11 cellular contexts compared by ENCODE assay signal in the genomic region with DNA sequence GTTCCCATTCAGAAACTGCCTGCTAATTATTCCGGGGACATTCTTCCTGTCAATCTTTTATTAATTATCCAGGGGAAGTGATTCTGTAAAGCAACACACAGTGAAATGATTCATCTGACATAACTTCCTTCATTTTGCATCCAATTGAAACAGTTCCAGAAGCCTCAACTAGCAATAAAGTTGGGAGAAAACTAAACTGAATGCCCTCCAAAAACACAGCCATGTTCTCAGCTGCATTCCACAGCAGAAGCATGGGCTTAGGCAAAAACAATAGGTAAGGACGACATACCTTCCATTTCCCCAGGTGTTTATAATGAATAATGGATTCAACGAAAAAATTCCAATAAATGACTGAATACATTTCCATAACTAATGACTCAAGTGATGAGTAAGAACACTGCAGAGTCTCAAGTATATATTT. TPM values are rescaled to one million over a fixed set of nuclear protein-coding genes. Genes with fewer than 3 reads are reported as not detected.
A peak's percentile ranks its signal among the peaks of the same experiment; 100 is the strongest.
DNase-seq lines count a peak whose midpoint lies in the region; ATAC-seq and TF ChIP-seq lines count a peak whose summit lies in the region.
"Had no signal": no experiment of that assay in that cellular context is flagged by ENCODE, and none has a peak within 500 bp of the region (broad histone marks: within the 10 kb centered on the region; RNA-seq: fewer than 3 reads in every experiment).

No MANE protein-coding gene starts in this region.

- H3K27me3 ChIP-seq in BJ (ENCODE audit: control insufficient read depth, insufficient read depth, low read length) (no peaks in the 10 kb centered on the region), Loucy (ENCODE audit: insufficient read depth, low read length, poor library complexity, severe bottlenecking) (no peaks in the 10 kb centered on the region), mammary epithelial cell (ENCODE audit: insufficient read depth, low read length) (no peaks in the 10 kb centered on the region), muscle layer of colon (ENCODE audit: control insufficient read depth in 1 of 2, insufficient read depth in 2 of 2, low read length in 2 of 2) (no peaks in the 10 kb centered on the region)

- no peaks in the 10 kb centered on the region for H3K36me3 Mint-ChIP-seq in T-cell
- H3K36me3 Mint-ChIP-seq: natural killer cell treated with Interleukin-12 subunit alpha and Interleukin-12 subunit beta and Interleukin-15 and Interleukin-18, amount 100 ng/mL, for 72 hours; stimulated activated memory B cell treated with anti-CD40 and anti-IgM and Interleukin-4, amounts not matched to agents 10 μg/mL and 1 μg/mL and 100 μg/mL, for 72 hours had no signal

- no peak overlapping the region for H3K4me3 Mint-ChIP-seq in T-cell
- H3K4me3 Mint-ChIP-seq: natural killer cell treated with Interleukin-12 subunit alpha and Interleukin-12 subunit beta and Interleukin-15 and Interleukin-18, amount 100 ng/mL, for 72 hours; stimulated activated memory B cell treated with anti-CD40 and anti-IgM and Interleukin-4, amounts not matched to agents 10 μg/mL and 1 μg/mL and 100 μg/mL, for 72 hours had no signal

- H3K9ac ChIP-seq in Loucy (ENCODE audit: low read depth, low read length, poor library complexity, severe bottlenecking): no peak overlapping the region
- peak overlapping the region; percentile 6 for H3K9ac ChIP-seq in mammary epithelial cell (ENCODE audit: insufficient read depth, low read length)
- no peak overlapping the region for H3K9ac ChIP-seq in muscle layer of colon (ENCODE audit: low read length)

- peak; percentile 63 for DNase-seq in BJ (ENCODE audit: low read depth)
- DNase-seq in mammary epithelial cell: peak; percentile 72
- no peak for DNase-seq in T-cell
- DNase-seq in NCI-H1105 (lab: John Stamatoyannopoulos, UW): no peak
- DNase-seq: Caco-2 had no signal

- POLR2A ChIA-PET in BJ (lab: Charles Lee) (interaction anchor here (0.6 kb wide), 1 partner anchor 20 kb away, joined by 3 read pairs; no protein-coding TSS in a partner anchor), T-cell (lab: Charles Lee) (interaction anchor here in 1 of 2 donors (0.7 kb wide), 1 partner anchor 9 kb away, joined by 3 read pairs; no protein-coding TSS in a partner anchor)

- H3K9me3 ChIP-seq in Loucy (ENCODE audit: insufficient read depth, low read depth, low read length) (no peaks in the 10 kb centered on the region), mammary epithelial cell (replicated peaks; ENCODE audit: insufficient read depth, low read length) (no peaks in the 10 kb centered on the region), muscle layer of colon (ENCODE audit: low read length) (no peaks in the 10 kb centered on the region)
- H3K9me3 ChIP-seq: Caco-2 had no signal

- peaks cover 0 to 4% of the 10 kb centered on the region in 2 donors for H3K27me3 Mint-ChIP-seq in T-cell
- H3K27me3 Mint-ChIP-seq: stimulated activated memory B cell treated with anti-CD40 and anti-IgM and Interleukin-4, amounts not matched to agents 10 μg/mL and 1 μg/mL and 100 μg/mL, for 72 hours had no signal

- H3K36me3 ChIP-seq in BJ (ENCODE audit: control insufficient read depth, insufficient read depth, low read length) (no peaks in the 10 kb centered on the region), Loucy (ENCODE audit: insufficient read depth, low read length) (no peaks in the 10 kb centered on the region), mammary epithelial cell (ENCODE audit: insufficient read depth, low read length) (no peaks in the 10 kb centered on the region), muscle layer of colon (ENCODE audit: insufficient read depth, low read length) (no peaks in the 10 kb centered on the region)

- H3K9me3 Mint-ChIP-seq in T-cell: no peaks in the 10 kb centered on the region
- H3K9me3 Mint-ChIP-seq: natural killer cell treated with Interleukin-12 subunit alpha and Interleukin-12 subunit beta and Interleukin-15 and Interleukin-18, amount 100 ng/mL, for 72 hours; stimulated activated memory B cell treated with anti-CD40 and anti-IgM and Interleukin-4, amounts not matched to agents 10 μg/mL and 1 μg/mL and 100 μg/mL, for 72 hours had no signal

- no peaks in the 10 kb centered on the region for H3F3A ChIP-seq in Loucy (ENCODE audit: low read depth)

- CTCF ChIA-PET in BJ (lab: Yijun Ruan, JAX): interaction anchor here (1.3 to 1.5 kb wide), 2 partner anchors 16 to 82 kb away, joined by 5 read pairs; no protein-coding TSS in a partner anchor
- CTCF ChIA-PET in mammary epithelial cell (lab: Charles Lee; ENCODE audit: low non-redundant PET): no interaction called here
- CTCF ChIA-PET in T-cell (lab: Charles Lee): no interaction called here

- H3K27ac ChIP-seq in mammary epithelial cell (ENCODE audit: insufficient read depth, low read depth, low read length) (peak overlapping the region; percentile 61), muscle layer of colon (ENCODE audit: low read depth, low read length) (peak overlapping the region; percentile 54)

- H3K4me2 ChIP-seq in Loucy (ENCODE audit: low read depth, low read length, poor library complexity, severe bottlenecking): no peak overlapping the region
- peak overlapping the region; percentile 61 for H3K4me2 ChIP-seq in mammary epithelial cell (ENCODE audit: insufficient read depth, low read depth, low read length)

- BruUV-seq in mammary epithelial cell (replicated peaks; lab: Mats Ljungman, UMichigan): TSS peak; percentile 45

- H3K4me3 ChIP-seq in BJ (ENCODE audit: low read depth, low read length) (no peak overlapping the region), Loucy (ENCODE audit: low read length, poor library complexity, severe bottlenecking) (no peak overlapping the region), mammary epithelial cell (replicated peaks in 1 of 3; ENCODE audit: insufficient read depth in 1 of 3, low read depth in 2 of 3, low read length in 3 of 3) (no peak overlapping the region), muscle layer of colon (ENCODE audit: low read depth in 1 of 2, low read length in 2 of 2) (peak overlapping the region in 1 of 2 donors; percentile 3)

- TF ChIP-seq CTCF in BJ (IDR thresholded peaks at IDR 0.05; ENCODE audit: insufficient read depth, low read depth, low read length): no peak
- no peak for TF ChIP-seq CTCF in Loucy (conservative IDR thresholded peaks at IDR 0.05; ENCODE audit: low read length)
- TF ChIP-seq CTCF in mammary epithelial cell (conservative IDR thresholded peaks at IDR 0.05 in 1 of 2, IDR thresholded peaks at IDR 0.05 in 1 of 2; ENCODE audit: extremely low read depth in 1 of 2, insufficient read depth in 1 of 2, low read depth in 1 of 2, low read length in 2 of 2): no peak

- no peaks in the 10 kb centered on the region for H3K79me2 ChIP-seq in Loucy (ENCODE audit: insufficient read depth, low read length)
- no peaks in the 10 kb centered on the region for H3K79me2 ChIP-seq in mammary epithelial cell (ENCODE audit: insufficient read depth, low read length)

- no peaks in the 10 kb centered on the region for H4K20me1 ChIP-seq in Loucy (ENCODE audit: insufficient read depth, low read length, poor library complexity, severe bottlenecking)
- no peaks in the 10 kb centered on the region for H4K20me1 ChIP-seq in mammary epithelial cell (ENCODE audit: insufficient read depth, low read length)

- intact Hi-C loops in mammary epithelial cell (cut with micrococcal nuclease): no loop called here

- in situ Hi-C loops in mammary epithelial cell (cut with MboI; ENCODE audit: low sequenced_read_pairs in 2 of 2): no loop called here

- dilution Hi-C loops in mammary epithelial cell (cut with HindIII; ENCODE audit: low sequenced_read_pairs): no loop called here

- no peak overlapping the region for H3K27ac Mint-ChIP-seq in T-cell
- H3K27ac Mint-ChIP-seq: natural killer cell treated with Interleukin-12 subunit alpha and Interleukin-12 subunit beta and Interleukin-15 and Interleukin-18, amount 100 ng/mL, for 72 hours; stimulated activated memory B cell treated with anti-CD40 and anti-IgM and Interleukin-4, amounts not matched to agents 10 μg/mL and 1 μg/mL and 100 μg/mL, for 72 hours had no signal

- H2AFZ ChIP-seq in Loucy (ENCODE audit: low read length) (peak overlapping the region; percentile 69; the same call in 1 of the 2 replicates), mammary epithelial cell (ENCODE audit: low read depth, low read length) (peak overlapping the region; percentile 41)

- ATAC-seq in GM18870 (IDR thresholded peaks at IDR 0.05; ENCODE audit: unreplicated experiment) (no peak), T-cell (replicated peaks in 1 of 4) (no peak), GM18907 (IDR thresholded peaks at IDR 0.05; ENCODE audit: unreplicated experiment) (no peak)
- ATAC-seq: natural killer cell treated with Interleukin-12 subunit alpha and Interleukin-12 subunit beta and Interleukin-15 and Interleukin-18, amount 100 ng/mL, for 72 hours; stimulated activated memory B cell treated with anti-CD40 and anti-IgM and Interleukin-4, amounts not matched to agents 10 μg/mL and 1 μg/mL and 100 μg/mL, for 72 hours had no signal

- peaks cover 22% of the 10 kb centered on the region for H3K4me1 ChIP-seq in Loucy (ENCODE audit: insufficient read depth, low read length, poor library complexity, severe bottlenecking)
- H3K4me1 ChIP-seq in mammary epithelial cell (ENCODE audit: insufficient read depth, low read length): peaks cover 19% of the 10 kb centered on the region
- H3K4me1 ChIP-seq in muscle layer of colon (ENCODE audit: insufficient read depth, low read length): peaks cover 11% of the 10 kb centered on the region

- no peaks in the 10 kb centered on the region for H3K4me1 Mint-ChIP-seq in T-cell

- WGBS in mammary epithelial cell (ENCODE audit: low coverage, missing lambda C conversion rate): 0% methylated on average over 3 of the region's 3 CpGs

- no peaks in the 10 kb centered on the region for H3K9me2 ChIP-seq in Loucy (replicated peaks; ENCODE audit: low read depth, low read length)

RNA-seq across cellular contexts. Expression of a gene that starts 36.9 kb away (rescaled TPM):
- 7.4 and 11.7 TPM in 2 replicates for polyA plus RNA-seq in BJ (2011; rRNA removed)
- polyA minus RNA-seq in BJ (2011; rRNA and poly(A)+ RNA removed): 5.1 and 6.5 TPM in 2 replicates
- 10 to 100 TPM; 16.1 to 18.0 TPM for total RNA-seq in mammary epithelial cell
- polyA plus RNA-seq in mammary epithelial cell: 17.8 TPM
- 32.8 TPM for polyA minus RNA-seq in mammary epithelial cell
- total RNA-seq in T-cell: 10 to 100 TPM; 33.9 to 60.7 (median 40.6) TPM

Comparison
In these comparisons a context has a peak if more than half of its experiments do, and no peak if none do; other contexts are left out.
1. DNase-seq: peak in BJ (single experiment) and mammary epithelial cell (single experiment); none in T-cell (0 of 34) and NCI-H1105 (single experiment).